Comparison of ENCODE assay signal across 8 cellular contexts in genomic region chr1:108559215-108560142, GRCh38. TPM values are rescaled to one million over a fixed set of nuclear protein-coding genes. Genes with fewer than 3 reads are reported as not detected.
DNase-seq lines count a peak whose midpoint lies in the region; ATAC-seq, FAIRE-seq and TF ChIP-seq lines count a peak whose summit lies in the region.

Gene EEIG2, plus strand, starts transcription at chr1:108560100. Its CDS starts 329 bp downstream, at chr1:108560429.

- H3K4me3 ChIP-seq in right atrium auricular region (peak within 1 kb of the TSS; percentile 55 to 70), psoas muscle (peak within 1 kb of the TSS; percentile 74)

- H3K27me3 Mint-ChIP-seq in activated naive CD8-positive, alpha-beta T cell treated with anti-CD3 and anti-CD28 coated beads, Interleukin-2, amount 50 U/mL, for 24 hours, result no peaks in the 10 kb centered on the region

- H3K4me1 ChIP-seq in right atrium auricular region (peaks cover 0 to 17% of the 10 kb centered on the region in 2 donors), psoas muscle (no peaks in the 10 kb centered on the region)

- TF ChIP-seq CTCF in right atrium auricular region (IDR thresholded peaks at IDR 0.05), result peak; percentile 77 to 91
- peak; percentile 74 for TF ChIP-seq CTCF in psoas muscle (IDR thresholded peaks at IDR 0.05)

- H3K27me3 ChIP-seq in right atrium auricular region, result no peaks in the 10 kb centered on the region
- H3K27me3 ChIP-seq in psoas muscle (ENCODE audit: insufficient read depth in 3 of 3, low read length in 2 of 3), result no peaks in the 10 kb centered on the region

- 14 to 23% (median 21%) methylated on average over 35 to 55 of the region's 55 CpGs for whole genome bisulfite sequencing in psoas muscle, 3 donors

- intact Hi-C loops in psoas muscle (cut with DNase I), result loop anchor here in 1 of 2 donors (10.0 kb wide), 1 partner anchor 75 kb away; no protein-coding TSS in a partner anchor

- no peaks in the 10 kb centered on the region for H3K9me3 Mint-ChIP-seq in activated naive CD8-positive, alpha-beta T cell treated with anti-CD3 and anti-CD28 coated beads, Interleukin-2, amount 50 U/mL, for 24 hours

- H3K27ac ChIP-seq in right atrium auricular region (peak within 1 kb of the TSS; percentile 56 to 68), psoas muscle (peak within 1 kb of the TSS; percentile 21)

- H3K36me3 ChIP-seq in right atrium auricular region (no peaks in the 10 kb centered on the region), psoas muscle (ENCODE audit: insufficient read depth in 1 of 2, low read depth in 1 of 2) (no peaks in the 10 kb centered on the region)

- FAIRE-seq in GM12891 (lab: Jason Lieb, UNC), result peak; percentile 86

- no peak for TF ChIP-seq POLR2A in GM12891 (IDR thresholded peaks at IDR 0.05; ENCODE audit: low read depth, low read length)

- H3K36me3 Mint-ChIP-seq in activated naive CD8-positive, alpha-beta T cell treated with anti-CD3 and anti-CD28 coated beads, Interleukin-2, amount 50 U/mL, for 24 hours (ENCODE audit: low read depth), result no peaks in the 10 kb centered on the region

- H3K4me1 Mint-ChIP-seq in activated naive CD8-positive, alpha-beta T cell treated with anti-CD3 and anti-CD28 coated beads, Interleukin-2, amount 50 U/mL, for 24 hours, result peaks cover 44% of the 10 kb centered on the region

- H3K4me3 Mint-ChIP-seq in activated naive CD8-positive, alpha-beta T cell treated with anti-CD3 and anti-CD28 coated beads, Interleukin-2, amount 50 U/mL, for 24 hours, result peak within 1 kb of the TSS; percentile 88

- peak; percentile 70 for DNase-seq in GM12891 (ENCODE audit: insufficient read length, low spot score)
- peak; percentile 74 for DNase-seq in NCI-H1092 (lab: John Stamatoyannopoulos, UW)
- DNase-seq in T follicular helper cell (ENCODE audit: low read depth), result peak; percentile 85
- DNase-seq in activated naive CD8-positive, alpha-beta T cell treated with anti-CD3 and anti-CD28 coated beads, Interleukin-2, amount 50 U/mL, for 24 hours, result peak; percentile 92
- DNase-seq in right atrium auricular region (ENCODE audit: low spot score), result peak; percentile 86
- peak; percentile 84 to 89 for DNase-seq in psoas muscle
- peak; percentile 87 for DNase-seq in ureter (ENCODE audit: low spot score)

- ATAC-seq in HG02642 (IDR thresholded peaks at IDR 0.05; ENCODE audit: poor library complexity, unreplicated experiment) (peak; percentile 83), psoas muscle (peak; percentile 90 to 98 (median 96))
- peak; percentile 66 for ATAC-seq in activated naive CD8-positive, alpha-beta T cell treated with anti-CD3 and anti-CD28 coated beads, Interleukin-2, amount 50 U/mL, for 24 hours

- peak within 1 kb of the TSS; percentile 76 for H3K27ac Mint-ChIP-seq in activated naive CD8-positive, alpha-beta T cell treated with anti-CD3 and anti-CD28 coated beads, Interleukin-2, amount 50 U/mL, for 24 hours

- H3K9me3 ChIP-seq in right atrium auricular region (no peaks in the 10 kb centered on the region), psoas muscle (no peaks in the 10 kb centered on the region)

TF ChIP-seq in GM12891, 5 proteins besides CTCF, POLR2A, EP300 and RAD21:
- TF ChIP-seq POU2F2 (IDR thresholded peaks at IDR 0.05; ENCODE audit: low read depth, low read length), result 0 out of 2 replicates have a peak, but pooled peaks have one; percentile 10
- TF ChIP-seq POLR2AphosphoS5 (IDR thresholded peaks at IDR 0.05; ENCODE audit: low read depth, low read length), result no peak
- TF ChIP-seq TAF1 (IDR thresholded peaks at IDR 0.05; ENCODE audit: low read depth, low read length), result 0 out of 2 replicates have a peak, but pooled peaks have one; percentile 7
- peak; percentile 78 for TF ChIP-seq SPI1 (IDR thresholded peaks at IDR 0.05; ENCODE audit: low read depth, low read length)
- TF ChIP-seq PAX5 (IDR thresholded peaks at IDR 0.05; ENCODE audit: insufficient read depth, low read length, severe bottlenecking), result peak; percentile 57

RNA-seq across cellular contexts. Expression of gene EEIG2, which starts in this region (rescaled TPM):
- 3.5 TPM for polyA plus RNA-seq in GM12891 (2012; ENCODE audit: low read depth, missing spikeins)
- total RNA-seq in right atrium auricular region (1 to 10 TPM; 6.1 to 7.4 TPM), psoas muscle (1 to 10 TPM in 3 of 4 donors, under 1 TPM in 1; 0.90 to 2.1 (median 1.3) TPM), ureter (24.1 TPM)
- 1 to 10 TPM in 1 of 3 donors, under 1 TPM in 2; 0.51 to 1.5 (median 0.53) TPM for polyA plus RNA-seq in psoas muscle

Comparison
In these comparisons a context has a peak if more than half of its experiments do, and no peak if none do; other contexts are left out.
1. Peak in every context shown above with its lines: DNase-seq, ATAC-seq, H3K4me3 ChIP-seq and H3K27ac ChIP-seq.